16 cellular contexts compared by ENCODE assay signal in genomic region chr17:9472541-9472940, GRCh38.
A peak's percentile ranks its signal among the peaks of the same experiment; 100 is the strongest.
DNase-seq lines count a peak whose midpoint lies in the region; ATAC-seq lines count a peak whose summit lies in the region.
"Had no signal": no experiment of that assay in that cellular context is flagged by ENCODE, and none has a peak within 500 bp of the region (broad histone marks: within the 10 kb centered on the region; RNA-seq: fewer than 3 reads in every experiment).

No MANE protein-coding gene starts in this region.

- ATAC-seq in GM21576 (IDR thresholded peaks at IDR 0.05; ENCODE audit: unreplicated experiment): no peak
- ATAC-seq: lower lobe of right lung, Panc1 had no signal

- DNase-seq in AG08395 (ENCODE audit: low spot score) (peak; percentile 48), HCEC 1CT (peak; percentile 76), dermis blood vessel endothelial cell (peak; percentile 72), myocyte (ENCODE audit: low read depth) (peak; percentile 96), NCI-H2029 (lab: John Stamatoyannopoulos, UW) (no peak), UCSD-AML1 (lab: John Stamatoyannopoulos, UW; ENCODE audit: unreplicated experiment) (no peak), NCI-H1092 treated with DMSO at 0.1 percent for 48 hours (lab: John Stamatoyannopoulos, UW) (no peak)
- DNase-seq: activated CD4-positive, alpha-beta T cell treated with anti-CD3 and anti-CD28 coated beads for 1 hour; activated naive CD8-positive, alpha-beta T cell treated with anti-CD3 and anti-CD28 coated beads, Interleukin-2, amount 10 ng/mL, durations not matched to agents 7 days and 5 days; cerebellar nuclear complex; KG1; lower lobe of right lung; NCI-H1436; stimulated activated naive CD8-positive, alpha-beta T cell treated with anti-CD3 and anti-CD28 coated beads, Interleukin-15, Interleukin-2, amounts not matched to agents 100 U/mL and 50 U/mL, for 24 hours had no signal

Comparison
In these comparisons a context has a peak if more than half of its experiments do, and no peak if none do; other contexts are left out.
1. DNase-seq: peak in AG08395 (single experiment), HCEC 1CT (single experiment), dermis blood vessel endothelial cell (single experiment) and myocyte (single experiment); none in NCI-H2029 (single experiment), UCSD-AML1 (single experiment) and NCI-H1092 treated with DMSO at 0.1 percent for 48 hours (single experiment).